Comparison of ENCODE assay signal across 15 cellular contexts in the genomic region with DNA sequence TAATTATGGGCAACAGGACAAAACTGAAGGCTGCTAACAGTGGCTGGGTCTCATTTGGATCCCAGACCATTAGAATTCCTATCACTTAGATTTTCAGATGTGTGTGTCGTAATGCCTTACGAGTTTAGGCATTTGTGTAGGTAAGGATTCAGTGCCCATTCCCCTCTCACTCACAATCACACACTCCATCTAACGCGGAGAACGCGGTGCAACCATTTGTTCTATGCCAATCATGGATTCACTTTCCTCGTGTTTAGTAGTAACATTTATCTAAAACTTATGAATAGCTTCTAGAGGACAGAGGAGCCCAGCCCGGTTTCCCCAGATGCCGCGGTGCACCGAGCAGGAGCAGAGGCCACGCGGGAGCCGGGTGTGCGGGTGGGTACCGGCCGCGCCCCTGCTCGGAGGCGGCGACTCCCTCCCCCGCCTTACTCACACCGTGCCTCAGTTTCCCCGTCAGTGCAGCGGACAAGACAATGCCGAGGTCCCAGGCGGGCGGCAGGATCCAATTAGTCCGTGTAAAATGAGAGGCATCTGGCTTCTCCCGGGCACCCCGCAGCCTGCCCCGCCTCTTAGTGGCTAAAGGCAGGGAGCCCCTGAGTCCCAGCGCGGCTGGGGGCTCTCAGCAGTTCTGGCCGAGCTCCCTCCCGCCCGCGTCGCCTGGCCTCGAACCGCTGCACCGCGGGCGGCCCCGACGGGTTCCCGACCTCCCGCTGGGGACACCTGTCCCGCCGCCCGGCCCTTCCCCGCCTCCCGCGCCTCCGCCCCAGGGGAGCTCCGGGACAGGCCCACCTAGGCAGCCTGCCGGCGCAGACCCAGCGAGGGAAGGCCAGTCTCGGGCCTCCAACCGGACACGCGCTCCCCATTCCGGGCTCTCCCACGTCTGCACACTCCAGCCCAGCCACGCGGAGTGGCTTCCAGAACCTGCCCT. TPM values are rescaled to one million over a fixed set of nuclear protein-coding genes. Genes with fewer than 3 reads are reported as not detected.
DNase-seq lines count a peak whose midpoint lies in the region; ATAC-seq and TF ChIP-seq lines count a peak whose summit lies in the region.
"Had no signal": no experiment of that assay in that cellular context is flagged by ENCODE, and none has a peak within 500 bp of the region (broad histone marks: within the 10 kb centered on the region; RNA-seq: fewer than 3 reads in every experiment).

No MANE protein-coding gene starts in this region.

- peak overlapping the region; percentile 28 for H3K4me3 ChIP-seq in AG09309 (ENCODE audit: control insufficient read depth, low read depth, low read length)
- H3K4me3 ChIP-seq in HUES48 (ENCODE audit: low read depth, low read length): peak overlapping the region; percentile 59
- no peak overlapping the region for H3K4me3 ChIP-seq in fibroblast of lung (replicated peaks in 1 of 4; ENCODE audit: control extremely low read depth in 1 of 4, insufficient read depth in 1 of 4, low read depth in 3 of 4, low read length in 4 of 4)
- no peak overlapping the region for H3K4me3 ChIP-seq in mesendoderm (ENCODE audit: low read length)
- H3K4me3 ChIP-seq: SJSA1 had no signal

- no peak overlapping the region for H2BK15ac ChIP-seq in mesendoderm (replicated peaks; ENCODE audit: low read depth)

- H4K8ac ChIP-seq in mesendoderm (ENCODE audit: low read depth, low read length): no peak overlapping the region

- no CpG with 5 or more reads among the region's 67 CpGs for WGBS in mesendoderm (ENCODE audit: extremely low coverage, insufficient coverage, low lambda C conversion rate)

- H3K79me2 ChIP-seq in fibroblast of lung (ENCODE audit: control insufficient read depth, insufficient read depth, low read length) (no peaks in the 10 kb centered on the region), mesendoderm (ENCODE audit: control insufficient read depth, insufficient read depth, low read length) (no peaks in the 10 kb centered on the region)

- H3K9ac ChIP-seq in HUES48 (ENCODE audit: low read depth, low read length) (no peak overlapping the region), fibroblast of lung (ENCODE audit: insufficient read depth, low read length) (no peak overlapping the region), mesendoderm (ENCODE audit: low read length) (no peak overlapping the region)

- H2AFZ ChIP-seq in fibroblast of lung (ENCODE audit: low read length): no peak overlapping the region

- H3K56ac ChIP-seq in mesendoderm (ENCODE audit: low read length): no peak overlapping the region

- no peak overlapping the region for H2BK5ac ChIP-seq in mesendoderm (ENCODE audit: low read length)

- H3K4ac ChIP-seq in mesendoderm (ENCODE audit: low read depth, low read length): no peak overlapping the region

- H3K4me2 ChIP-seq in fibroblast of lung (ENCODE audit: extremely low read depth, insufficient read depth, low read length) (peak overlapping the region; percentile 62), mesendoderm (ENCODE audit: low read length) (no peak overlapping the region)

- H2AK5ac ChIP-seq in mesendoderm (ENCODE audit: low read length): no peak overlapping the region

- no peak overlapping the region for H2BK120ac ChIP-seq in mesendoderm (ENCODE audit: low read depth, low read length)

- DNase-seq in AG09309 (ENCODE audit: low read depth) (no peak), fibroblast of lung (ENCODE audit: low read depth in 2 of 2) (no peak), mesendoderm (no peak), NCI-H2029 (lab: John Stamatoyannopoulos, UW) (no peak), kidney glomerular epithelial cell (lab: John Stamatoyannopoulos, UW) (no peak)
- DNase-seq in activated CD8-positive, alpha-beta memory T cell treated with anti-CD3 and anti-CD28 coated beads, Interleukin-2, amount 50 U/mL, for 4 hours: no peak
- DNase-seq: activated CD4-positive, alpha-beta T cell treated with anti-CD3 and anti-CD28 coated beads, Interleukin-2, amount 50 U/mL, for 4 hours; CD4-positive, CD25-positive, alpha-beta regulatory T cell; immature natural killer cell; KG1; NCI-H2171 had no signal

- no peak overlapping the region for H4K5ac ChIP-seq in mesendoderm (ENCODE audit: low read length)

- H3K18ac ChIP-seq in mesendoderm (ENCODE audit: low read length): no peak overlapping the region

- H3K23ac ChIP-seq in mesendoderm (ENCODE audit: low read length): peak overlapping the region; percentile 35

- no peaks in the 10 kb centered on the region for H3K79me1 ChIP-seq in mesendoderm (ENCODE audit: low read length)

- TF ChIP-seq CTCF in AG09309 (IDR thresholded peaks at IDR 0.05; ENCODE audit: control insufficient read depth, insufficient read depth, low read depth, low read length, missing control alignments) (no peak), fibroblast of lung (conservative IDR thresholded peaks at IDR 0.05 in 1 of 2, IDR thresholded peaks at IDR 0.05 in 1 of 2; ENCODE audit: low read depth in 1 of 2, low read length in 2 of 2) (no peak)

- H3K36me3 ChIP-seq in HUES48 (ENCODE audit: control insufficient read depth, insufficient read depth, low read length) (no peaks in the 10 kb centered on the region), fibroblast of lung (ENCODE audit: control insufficient read depth, insufficient read depth, low read length) (no peaks in the 10 kb centered on the region), mesendoderm (ENCODE audit: control insufficient read depth, insufficient read depth, low read length) (no peaks in the 10 kb centered on the region)
- H3K36me3 ChIP-seq: SJSA1 had no signal

- no peak for ATAC-seq in GM19035 (IDR thresholded peaks at IDR 0.05; ENCODE audit: unreplicated experiment)

- peaks cover 19% of the 10 kb centered on the region for H3K27me3 ChIP-seq in HUES48 (ENCODE audit: control insufficient read depth, insufficient read depth, low read length)
- no peaks in the 10 kb centered on the region for H3K27me3 ChIP-seq in fibroblast of lung (ENCODE audit: control insufficient read depth, insufficient read depth, low read length)
- H3K27me3 ChIP-seq in mesendoderm (ENCODE audit: insufficient read depth, low read length, poor library complexity): no peaks in the 10 kb centered on the region
- H3K27me3 ChIP-seq: SJSA1 had no signal

- no peak overlapping the region for H3K27ac ChIP-seq in HUES48 (ENCODE audit: low read depth, low read length)
- no peak overlapping the region for H3K27ac ChIP-seq in fibroblast of lung (ENCODE audit: insufficient read depth, low read length)
- no peak overlapping the region for H3K27ac ChIP-seq in mesendoderm (ENCODE audit: low read depth, low read length)
- H3K27ac ChIP-seq: SJSA1 had no signal

- H4K20me1 ChIP-seq in fibroblast of lung (ENCODE audit: control insufficient read depth, extremely low read depth, insufficient read depth, low read length): no peaks in the 10 kb centered on the region

- H3K9me3 ChIP-seq in HUES48 (ENCODE audit: control insufficient read depth, insufficient read depth, low read length) (no peaks in the 10 kb centered on the region), fibroblast of lung (ENCODE audit: control insufficient read depth, insufficient read depth, low read depth, low read length) (no peaks in the 10 kb centered on the region)
- H3K9me3 ChIP-seq: SJSA1 had no signal

- H3K4me1 ChIP-seq in HUES48 (ENCODE audit: control insufficient read depth, insufficient read depth, low read length): no peaks in the 10 kb centered on the region; the same call in 1 of the 2 replicates
- H3K4me1 ChIP-seq in fibroblast of lung (ENCODE audit: control insufficient read depth, extremely low read depth, insufficient read depth, low read length): peaks cover 11% of the 10 kb centered on the region
- no peaks in the 10 kb centered on the region for H3K4me1 ChIP-seq in mesendoderm (ENCODE audit: control insufficient read depth, low read depth, low read length)
- H3K4me1 ChIP-seq: SJSA1 had no signal

RNA-seq across cellular contexts. Expression of a gene that starts 5.9 kb away (rescaled TPM):
- 0.51 and 0.83 TPM in 2 replicates for total RNA-seq in fibroblast of lung
- 0.96 and 1.1 TPM in 2 replicates for polyA plus RNA-seq in fibroblast of lung
- 0.83 and 0.91 TPM in 2 replicates for polyA plus RNA-seq in fibroblast of lung (2012)
- not detected in 2 replicates for polyA minus RNA-seq in fibroblast of lung (ENCODE audit: low replicate concordance)
- not detected for polyA plus RNA-seq in mesendoderm (2013, experiment 1 of 2)
- not detected for polyA plus RNA-seq in mesendoderm (2013, experiment 2 of 2)
- total RNA-seq: CD4-positive, CD25-positive, alpha-beta regulatory T cell; pulmonary artery endothelial cell had no signal
- polyA plus RNA-seq: CD4-positive, CD25-positive, alpha-beta regulatory T cell; immature natural killer cell had no signal

RNA-seq across cellular contexts. Expression of a gene that starts 14.0 kb away (rescaled TPM):
- 71.1 and 92.5 TPM in 2 replicates for total RNA-seq in fibroblast of lung
- 71.1 and 90.0 TPM in 2 replicates for polyA plus RNA-seq in fibroblast of lung
- 83.8 and 96.4 TPM in 2 replicates for polyA plus RNA-seq in fibroblast of lung (2012)
- 19.4 and 33.1 TPM in 2 replicates for polyA minus RNA-seq in fibroblast of lung (ENCODE audit: low replicate concordance)
- 18.2 TPM for polyA plus RNA-seq in mesendoderm (2013, experiment 1 of 2)
- polyA plus RNA-seq in mesendoderm (2013, experiment 2 of 2): 20.5 TPM

Comparison
In these comparisons a context has a peak if more than half of its experiments do, and no peak if none do; other contexts are left out.
1. H3K4me3 ChIP-seq: peak in AG09309 (single experiment) and HUES48 (single experiment); none in fibroblast of lung (0 of 4) and mesendoderm (single experiment).